8 cellular contexts compared by ENCODE assay signal in the genomic region with DNA sequence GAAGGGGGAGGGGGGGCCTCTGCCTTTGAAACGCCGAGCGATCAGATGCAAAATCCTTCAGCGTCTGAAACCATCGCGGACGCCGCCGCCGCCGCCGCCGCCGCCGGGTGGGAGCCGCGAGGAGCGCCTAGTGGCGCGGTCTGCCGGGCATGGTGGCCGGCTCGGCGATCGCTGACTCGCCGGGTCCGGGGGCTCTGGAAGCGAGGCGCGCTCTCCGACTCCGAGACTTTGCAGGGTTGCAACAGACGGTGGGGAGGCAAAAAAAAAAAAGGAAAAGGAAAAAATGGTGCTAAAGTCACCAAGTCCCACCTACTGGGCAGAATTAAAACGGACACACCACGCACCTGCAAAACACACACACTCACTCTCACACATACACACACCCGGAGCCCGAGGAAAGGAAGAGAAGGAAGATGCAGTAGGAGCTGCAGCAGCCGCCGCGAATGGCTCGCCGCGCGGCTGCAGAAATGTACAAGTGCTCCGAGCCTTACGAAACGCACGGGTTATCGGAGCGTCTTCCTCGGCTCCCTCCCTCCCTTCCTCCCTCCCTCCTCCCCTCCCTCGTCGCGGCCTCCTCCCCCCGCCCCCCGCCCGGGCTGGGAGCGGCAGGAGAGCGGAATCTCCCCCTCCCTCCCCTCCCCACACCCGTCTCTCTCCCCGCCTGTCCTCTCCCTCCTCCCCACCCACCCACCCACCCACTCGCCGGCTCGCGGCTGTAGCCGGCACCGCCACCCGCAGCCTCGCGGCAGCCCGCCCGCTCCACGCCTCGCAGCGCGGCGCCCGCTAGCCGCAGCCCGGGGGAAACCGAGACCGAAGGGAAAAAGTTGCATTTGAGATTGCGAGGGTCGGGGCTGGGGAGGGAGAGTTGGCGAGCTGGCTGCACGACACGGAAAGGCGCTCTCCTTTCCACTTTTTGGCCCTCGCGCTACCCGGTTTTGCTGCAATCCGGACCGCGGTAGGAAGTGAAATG. TPM values are rescaled to one million over a fixed set of nuclear protein-coding genes. Genes with fewer than 3 reads are reported as not detected.
DNase-seq lines count a peak whose midpoint lies in the region; FAIRE-seq and TF ChIP-seq lines count a peak whose summit lies in the region.

A gene (minus strand): TSS at position 479 of the 970 bp plus-strand sequence. CDS start 586 bp downstream, outside the sequence.

- no peaks in the 10 kb centered on the region for H3K36me3 ChIP-seq in KMS-11 (ENCODE audit: insufficient read depth)

- H4K20me1 ChIP-seq in KMS-11 (ENCODE audit: insufficient read depth) = no peaks in the 10 kb centered on the region

- peak within 1 kb of the TSS; percentile 28 for H3K4me3 ChIP-seq in KMS-11 (IDR thresholded peaks at IDR 0.05; ENCODE audit: insufficient read depth, low read depth, low read length)
- H3K4me3 ChIP-seq in astrocyte of the spinal cord (ENCODE audit: low read depth, low read length) = peak within 1 kb of the TSS; percentile 32

- peaks cover 3% of the 10 kb centered on the region; the same call in 1 of the 2 replicates for H3K27me3 ChIP-seq in KMS-11 (ENCODE audit: insufficient read depth, low read depth)

- peaks cover 12% of the 10 kb centered on the region for H3K4me1 ChIP-seq in KMS-11 (ENCODE audit: low read depth, poor library complexity, severe bottlenecking)

- FAIRE-seq in H54 (lab: Jason Lieb, UNC) = no peak

- in situ Hi-C loops in astrocyte of the spinal cord (cut with HindIII; ENCODE audit: low sequenced_read_pairs) = no loop called here

- TF ChIP-seq CTCF in KMS-11 (conservative IDR thresholded peaks at IDR 0.05; ENCODE audit: low read depth, low read length) (no peak), astrocyte of the spinal cord (IDR thresholded peaks at IDR 0.05; ENCODE audit: low read depth, low read length) (no peak)

- H3K9ac ChIP-seq in KMS-11 = peak within 1 kb of the TSS; percentile 85

- peak within 1 kb of the TSS; percentile 86 for H3K4me2 ChIP-seq in KMS-11

- DNase-seq in C1 segment of cervical spinal cord (lab: John Stamatoyannopoulos, UW) = peak in 8 of 14 donors; percentile 39 to 70 (median 44)
- DNase-seq in astrocyte of the spinal cord (ENCODE audit: low read depth, low spot score) = peak; percentile 15
- peak; percentile 67 for DNase-seq in left kidney (ENCODE audit: low read depth, low spot score)
- no peak for DNase-seq in H54 (ENCODE audit: insufficient read length, low spot score)
- no peak for DNase-seq in NCI-H2196 treated with DMSO at 0.1 percent for 48 hours (lab: John Stamatoyannopoulos, UW; ENCODE audit: unreplicated experiment)
- no peak for DNase-seq in NCI-H2081 treated with DMSO at 0.1 percent for 48 hours (lab: John Stamatoyannopoulos, UW)

- no peaks in the 10 kb centered on the region for H3K79me2 ChIP-seq in KMS-11 (ENCODE audit: insufficient read depth, low read depth)

- no peak for TF ChIP-seq POLR2A in H54 (IDR thresholded peaks at IDR 0.05; ENCODE audit: low read depth, low read length)

- peak within 1 kb of the TSS; percentile 92 for H2AFZ ChIP-seq in KMS-11 (ENCODE audit: low read depth)

- H3K27ac ChIP-seq in KMS-11 (peak within 1 kb of the TSS; percentile 81), temporal lobe (ENCODE audit: low read depth, low read length) (peak within 1 kb of the TSS; percentile 74)

RNA-seq across cellular contexts. Expression of the gene that starts here (rescaled TPM):
- 50.9 TPM for total RNA-seq in temporal lobe

Comparison
In these comparisons a context has a peak if more than half of its experiments do, and no peak if none do; other contexts are left out.
1. DNase-seq: peak in C1 segment of cervical spinal cord (8 of 14), astrocyte of the spinal cord (single experiment) and left kidney (single experiment); none in H54 (single experiment), NCI-H2196 treated with DMSO at 0.1 percent for 48 hours (single experiment) and NCI-H2081 treated with DMSO at 0.1 percent for 48 hours (single experiment).